ENCODE assay signal across 1 cellular context in genomic region chr19:13847033-13847899, GRCh38.
A peak's percentile ranks its signal among the peaks of the same experiment; 100 is the strongest.
TF ChIP-seq lines count a peak whose summit lies in the region.

No MANE protein-coding gene starts in this region.

TF ChIP-seq in HEK293, 187 proteins besides CTCF, POLR2A, EP300 and RAD21 (continued from another document and continues in another):
- TF ChIP-seq SP7 (tag by site-specific recombination; IDR thresholded peaks at IDR 0.05) (peak; percentile 89), ZFP3 (tag by site-specific recombination; IDR thresholded peaks at IDR 0.05; ENCODE audit: low read depth) (no peak), ZNF121 (tag by site-specific recombination; IDR thresholded peaks at IDR 0.05) (no peak), ZSCAN16 (tag by site-specific recombination; IDR thresholded peaks at IDR 0.05) (no peak), ZNF391 (tag by site-specific recombination; IDR thresholded peaks at IDR 0.05; ENCODE audit: borderline replicate concordance, low read depth) (peak; percentile 70; the same call in 1 of the 2 replicates), ZNF555 (tag by site-specific recombination; conservative IDR thresholded peaks at IDR 0.05) (no peak), ZBTB26 (tag by site-specific recombination; optimal IDR thresholded peaks at IDR 0.05) (peak; percentile 71), ZNF600 (tag by site-specific recombination; IDR thresholded peaks at IDR 0.05) (no peak; the same call in none of the 2 replicates), ZNF341 (tag by site-specific recombination; IDR thresholded peaks at IDR 0.05; ENCODE audit: low read depth) (peak; percentile 98), ZNF138 (tag by site-specific recombination; IDR thresholded peaks at IDR 0.05; ENCODE audit: borderline replicate concordance) (no peak), ZNF513 (tag by site-specific recombination; IDR thresholded peaks at IDR 0.05) (0 out of 2 replicates have a peak, but pooled peaks have one; percentile 25), ZNF785 (tag by site-specific recombination; IDR thresholded peaks at IDR 0.05) (no peak), ZNF112 (tag by site-specific recombination; IDR thresholded peaks at IDR 0.05) (no peak; the same call in 1 of the 2 replicates), MEIS1 (CRISPR knock-in tag; IDR thresholded peaks at IDR 0.05; ENCODE audit: borderline replicate concordance) (no peak), ZNF654 (tag by site-specific recombination; IDR thresholded peaks at IDR 0.05; ENCODE audit: low read depth) (no peak), SP2 (tag by site-specific recombination; IDR thresholded peaks at IDR 0.05) (peak; percentile 93), ZNF274 (IDR thresholded peaks at IDR 0.05; ENCODE audit: low read length) (no peak), ZNF274 (tag by site-specific recombination; IDR thresholded peaks at IDR 0.05; ENCODE audit: borderline replicate concordance) (no peak), ZNF433 (tag by site-specific recombination; IDR thresholded peaks at IDR 0.05; ENCODE audit: low read depth) (no peak), ZNF626 (tag by site-specific recombination; IDR thresholded peaks at IDR 0.05) (no peak), SCRT2 (tag by site-specific recombination; IDR thresholded peaks at IDR 0.05) (no peak), ZBTB17 (tag by site-specific recombination; IDR thresholded peaks at IDR 0.05) (0 out of 2 replicates have a peak, but pooled peaks have one; percentile 8), ZNF10 (tag by site-specific recombination; IDR thresholded peaks at IDR 0.05) (no peak), IKZF3 (tag by site-specific recombination; IDR thresholded peaks at IDR 0.05) (peak; percentile 97), ZNF76 (tag by site-specific recombination; IDR thresholded peaks at IDR 0.05; ENCODE audit: borderline replicate concordance, low read depth) (no peak), ZIC2 (tag by site-specific recombination; IDR thresholded peaks at IDR 0.05) (peak; percentile 92), ZNF140 (tag by site-specific recombination; IDR thresholded peaks at IDR 0.05) (no peak), ZNF623 (tag by site-specific recombination; IDR thresholded peaks at IDR 0.05) (no peak), ZNF426 (tag by site-specific recombination; IDR thresholded peaks at IDR 0.05) (no peak), ZNF423 (tag by site-specific recombination; IDR thresholded peaks at IDR 0.05) (peak; percentile 85), YY2 (tag by site-specific recombination; IDR thresholded peaks at IDR 0.05) (no peak), ZNF23 (tag by site-specific recombination; IDR thresholded peaks at IDR 0.05; ENCODE audit: borderline replicate concordance) (no peak), ZNF548 (tag by site-specific recombination; IDR thresholded peaks at IDR 0.05) (no peak), WT1 (tag by site-specific recombination; IDR thresholded peaks at IDR 0.05) (peak; percentile 70), BCL11A (tag by site-specific recombination; IDR thresholded peaks at IDR 0.05; ENCODE audit: low read depth) (peak; percentile 96), TCF7L2 (IDR thresholded peaks at IDR 0.05; ENCODE audit: borderline replicate concordance, low read depth, low read length) (no peak), ZNF558 (tag by site-specific recombination; IDR thresholded peaks at IDR 0.05) (no peak; the same call in 1 of the 2 replicates), GLI4 (tag by site-specific recombination; IDR thresholded peaks at IDR 0.05) (no peak), ZNF561 (tag by site-specific recombination; IDR thresholded peaks at IDR 0.05; ENCODE audit: borderline replicate concordance) (peak; percentile 89), ZNF211 (tag by site-specific recombination; IDR thresholded peaks at IDR 0.05; ENCODE audit: low read depth) (no peak)
- TF ChIP-seq, protein P1, sequence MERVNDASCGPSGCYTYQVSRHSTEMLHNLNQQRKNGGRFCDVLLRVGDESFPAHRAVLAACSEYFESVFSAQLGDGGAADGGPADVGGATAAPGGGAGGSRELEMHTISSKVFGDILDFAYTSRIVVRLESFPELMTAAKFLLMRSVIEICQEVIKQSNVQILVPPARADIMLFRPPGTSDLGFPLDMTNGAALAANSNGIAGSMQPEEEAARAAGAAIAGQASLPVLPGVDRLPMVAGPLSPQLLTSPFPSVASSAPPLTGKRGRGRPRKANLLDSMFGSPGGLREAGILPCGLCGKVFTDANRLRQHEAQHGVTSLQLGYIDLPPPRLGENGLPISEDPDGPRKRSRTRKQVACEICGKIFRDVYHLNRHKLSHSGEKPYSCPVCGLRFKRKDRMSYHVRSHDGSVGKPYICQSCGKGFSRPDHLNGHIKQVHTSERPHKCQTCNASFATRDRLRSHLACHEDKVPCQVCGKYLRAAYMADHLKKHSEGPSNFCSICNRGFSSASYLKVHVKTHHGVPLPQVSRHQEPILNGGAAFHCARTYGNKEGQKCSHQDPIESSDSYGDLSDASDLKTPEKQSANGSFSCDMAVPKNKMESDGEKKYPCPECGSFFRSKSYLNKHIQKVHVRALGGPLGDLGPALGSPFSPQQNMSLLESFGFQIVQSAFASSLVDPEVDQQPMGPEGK (tag by site-specific recombination; IDR thresholded peaks at IDR 0.05), result peak; percentile 100
- TF ChIP-seq, protein P2, sequence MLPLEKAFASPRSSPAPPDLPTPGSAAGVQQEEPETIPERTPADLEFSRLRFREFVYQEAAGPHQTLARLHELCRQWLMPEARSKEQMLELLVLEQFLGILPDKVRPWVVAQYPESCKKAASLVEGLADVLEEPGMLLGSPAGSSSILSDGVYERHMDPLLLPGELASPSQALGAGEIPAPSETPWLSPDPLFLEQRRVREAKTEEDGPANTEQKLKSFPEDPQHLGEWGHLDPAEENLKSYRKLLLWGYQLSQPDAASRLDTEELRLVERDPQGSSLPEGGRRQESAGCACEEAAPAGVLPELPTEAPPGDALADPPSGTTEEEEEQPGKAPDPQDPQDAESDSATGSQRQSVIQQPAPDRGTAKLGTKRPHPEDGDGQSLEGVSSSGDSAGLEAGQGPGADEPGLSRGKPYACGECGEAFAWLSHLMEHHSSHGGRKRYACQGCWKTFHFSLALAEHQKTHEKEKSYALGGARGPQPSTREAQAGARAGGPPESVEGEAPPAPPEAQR (tag by site-specific recombination; IDR thresholded peaks at IDR 0.05), result peak; percentile 71; the same call in 1 of the 2 replicates
- TF ChIP-seq, protein P3, sequence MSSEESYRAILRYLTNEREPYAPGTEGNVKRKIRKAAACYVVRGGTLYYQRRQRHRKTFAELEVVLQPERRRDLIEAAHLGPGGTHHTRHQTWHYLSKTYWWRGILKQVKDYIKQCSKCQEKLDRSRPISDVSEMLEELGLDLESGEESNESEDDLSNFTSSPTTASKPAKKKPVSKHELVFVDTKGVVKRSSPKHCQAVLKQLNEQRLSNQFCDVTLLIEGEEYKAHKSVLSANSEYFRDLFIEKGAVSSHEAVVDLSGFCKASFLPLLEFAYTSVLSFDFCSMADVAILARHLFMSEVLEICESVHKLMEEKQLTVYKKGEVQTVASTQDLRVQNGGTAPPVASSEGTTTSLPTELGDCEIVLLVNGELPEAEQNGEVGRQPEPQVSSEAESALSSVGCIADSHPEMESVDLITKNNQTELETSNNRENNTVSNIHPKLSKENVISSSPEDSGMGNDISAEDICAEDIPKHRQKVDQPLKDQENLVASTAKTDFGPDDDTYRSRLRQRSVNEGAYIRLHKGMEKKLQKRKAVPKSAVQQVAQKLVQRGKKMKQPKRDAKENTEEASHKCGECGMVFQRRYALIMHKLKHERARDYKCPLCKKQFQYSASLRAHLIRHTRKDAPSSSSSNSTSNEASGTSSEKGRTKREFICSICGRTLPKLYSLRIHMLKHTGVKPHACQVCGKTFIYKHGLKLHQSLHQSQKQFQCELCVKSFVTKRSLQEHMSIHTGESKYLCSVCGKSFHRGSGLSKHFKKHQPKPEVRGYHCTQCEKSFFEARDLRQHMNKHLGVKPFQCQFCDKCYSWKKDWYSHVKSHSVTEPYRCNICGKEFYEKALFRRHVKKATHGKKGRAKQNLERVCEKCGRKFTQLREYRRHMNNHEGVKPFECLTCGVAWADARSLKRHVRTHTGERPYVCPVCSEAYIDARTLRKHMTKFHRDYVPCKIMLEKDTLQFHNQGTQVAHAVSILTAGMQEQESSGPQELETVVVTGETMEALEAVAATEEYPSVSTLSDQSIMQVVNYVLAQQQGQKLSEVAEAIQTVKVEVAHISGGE (tag by site-specific recombination; conservative IDR thresholded peaks at IDR 0.05; ENCODE audit: low read depth), result peak; percentile 82
- TF ChIP-seq, protein P4, sequence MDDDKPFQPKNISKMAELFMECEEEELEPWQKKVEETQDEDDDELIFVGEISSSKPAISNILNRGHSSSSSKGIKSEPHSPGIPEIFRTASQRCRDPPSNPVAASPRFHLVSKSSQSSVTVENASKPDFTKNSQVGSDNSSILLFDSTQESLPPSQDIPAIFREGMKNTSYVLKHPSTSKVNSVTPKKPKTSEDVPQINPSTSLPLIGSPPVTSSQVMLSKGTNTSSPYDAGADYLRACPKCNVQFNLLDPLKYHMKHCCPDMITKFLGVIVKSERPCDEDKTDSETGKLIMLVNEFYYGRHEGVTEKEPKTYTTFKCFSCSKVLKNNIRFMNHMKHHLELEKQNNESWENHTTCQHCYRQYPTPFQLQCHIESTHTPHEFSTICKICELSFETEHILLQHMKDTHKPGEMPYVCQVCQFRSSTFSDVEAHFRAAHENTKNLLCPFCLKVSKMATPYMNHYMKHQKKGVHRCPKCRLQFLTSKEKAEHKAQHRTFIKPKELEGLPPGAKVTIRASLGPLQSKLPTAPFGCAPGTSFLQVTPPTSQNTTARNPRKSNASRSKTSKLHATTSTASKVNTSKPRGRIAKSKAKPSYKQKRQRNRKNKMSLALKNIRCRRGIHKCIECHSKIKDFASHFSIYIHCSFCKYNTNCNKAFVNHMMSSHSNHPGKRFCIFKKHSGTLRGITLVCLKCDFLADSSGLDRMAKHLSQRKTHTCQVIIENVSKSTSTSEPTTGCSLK (tag by site-specific recombination; IDR thresholded peaks at IDR 0.05), result no peak
- TF ChIP-seq, protein P5, sequence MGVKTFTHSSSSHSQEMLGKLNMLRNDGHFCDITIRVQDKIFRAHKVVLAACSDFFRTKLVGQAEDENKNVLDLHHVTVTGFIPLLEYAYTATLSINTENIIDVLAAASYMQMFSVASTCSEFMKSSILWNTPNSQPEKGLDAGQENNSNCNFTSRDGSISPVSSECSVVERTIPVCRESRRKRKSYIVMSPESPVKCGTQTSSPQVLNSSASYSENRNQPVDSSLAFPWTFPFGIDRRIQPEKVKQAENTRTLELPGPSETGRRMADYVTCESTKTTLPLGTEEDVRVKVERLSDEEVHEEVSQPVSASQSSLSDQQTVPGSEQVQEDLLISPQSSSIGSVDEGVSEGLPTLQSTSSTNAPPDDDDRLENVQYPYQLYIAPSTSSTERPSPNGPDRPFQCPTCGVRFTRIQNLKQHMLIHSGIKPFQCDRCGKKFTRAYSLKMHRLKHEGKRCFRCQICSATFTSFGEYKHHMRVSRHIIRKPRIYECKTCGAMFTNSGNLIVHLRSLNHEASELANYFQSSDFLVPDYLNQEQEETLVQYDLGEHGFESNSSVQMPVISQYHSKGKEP (tag by site-specific recombination; IDR thresholded peaks at IDR 0.05), result peak; percentile 61; the same call in 1 of the 2 replicates
- TF ChIP-seq, protein P6, sequence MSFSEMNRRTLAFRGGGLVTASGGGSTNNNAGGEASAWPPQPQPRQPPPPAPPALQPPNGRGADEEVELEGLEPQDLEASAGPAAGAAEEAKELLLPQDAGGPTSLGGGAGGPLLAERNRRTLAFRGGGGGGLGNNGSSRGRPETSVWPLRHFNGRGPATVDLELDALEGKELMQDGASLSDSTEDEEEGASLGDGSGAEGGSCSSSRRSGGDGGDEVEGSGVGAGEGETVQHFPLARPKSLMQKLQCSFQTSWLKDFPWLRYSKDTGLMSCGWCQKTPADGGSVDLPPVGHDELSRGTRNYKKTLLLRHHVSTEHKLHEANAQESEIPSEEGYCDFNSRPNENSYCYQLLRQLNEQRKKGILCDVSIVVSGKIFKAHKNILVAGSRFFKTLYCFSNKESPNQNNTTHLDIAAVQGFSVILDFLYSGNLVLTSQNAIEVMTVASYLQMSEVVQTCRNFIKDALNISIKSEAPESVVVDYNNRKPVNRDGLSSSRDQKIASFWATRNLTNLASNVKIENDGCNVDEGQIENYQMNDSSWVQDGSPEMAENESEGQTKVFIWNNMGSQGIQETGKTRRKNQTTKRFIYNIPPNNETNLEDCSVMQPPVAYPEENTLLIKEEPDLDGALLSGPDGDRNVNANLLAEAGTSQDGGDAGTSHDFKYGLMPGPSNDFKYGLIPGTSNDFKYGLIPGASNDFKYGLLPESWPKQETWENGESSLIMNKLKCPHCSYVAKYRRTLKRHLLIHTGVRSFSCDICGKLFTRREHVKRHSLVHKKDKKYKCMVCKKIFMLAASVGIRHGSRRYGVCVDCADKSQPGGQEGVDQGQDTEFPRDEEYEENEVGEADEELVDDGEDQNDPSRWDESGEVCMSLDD (tag by site-specific recombination; IDR thresholded peaks at IDR 0.05), result peak; percentile 98
- TF ChIP-seq, protein P7, sequence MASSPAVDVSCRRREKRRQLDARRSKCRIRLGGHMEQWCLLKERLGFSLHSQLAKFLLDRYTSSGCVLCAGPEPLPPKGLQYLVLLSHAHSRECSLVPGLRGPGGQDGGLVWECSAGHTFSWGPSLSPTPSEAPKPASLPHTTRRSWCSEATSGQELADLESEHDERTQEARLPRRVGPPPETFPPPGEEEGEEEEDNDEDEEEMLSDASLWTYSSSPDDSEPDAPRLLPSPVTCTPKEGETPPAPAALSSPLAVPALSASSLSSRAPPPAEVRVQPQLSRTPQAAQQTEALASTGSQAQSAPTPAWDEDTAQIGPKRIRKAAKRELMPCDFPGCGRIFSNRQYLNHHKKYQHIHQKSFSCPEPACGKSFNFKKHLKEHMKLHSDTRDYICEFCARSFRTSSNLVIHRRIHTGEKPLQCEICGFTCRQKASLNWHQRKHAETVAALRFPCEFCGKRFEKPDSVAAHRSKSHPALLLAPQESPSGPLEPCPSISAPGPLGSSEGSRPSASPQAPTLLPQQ (tag by site-specific recombination; IDR thresholded peaks at IDR 0.05), result peak; percentile 88
